In genomic region chrX:142977128-142977914, GRCh38 we compare ENCODE assay signal across 9 cellular contexts. TPM values are rescaled to one million over a fixed set of nuclear protein-coding genes. Genes with fewer than 3 reads are reported as not detected.
DNase-seq lines count a peak whose midpoint lies in the region; ATAC-seq and TF ChIP-seq lines count a peak whose summit lies in the region.
"Had no signal": no experiment of that assay in that cellular context is flagged by ENCODE, and none has a peak within 500 bp of the region (broad histone marks: within the 10 kb centered on the region; RNA-seq: fewer than 3 reads in every experiment).

No MANE protein-coding gene starts in this region.

- no peak overlapping the region for H3K4me3 Mint-ChIP-seq in type B pancreatic cell
- H3K4me3 Mint-ChIP-seq in activated naive CD4-positive, alpha-beta T cell treated with anti-CD3 and anti-CD28 coated beads, Interleukin-2, amount 10 ng/mL, durations not matched to agents 7 days and 5 days: no peak overlapping the region
- H3K4me3 Mint-ChIP-seq: activated CD4-positive, alpha-beta memory T cell treated with anti-CD3 and anti-CD28 coated beads for 36 hours had no signal

- no peaks in the 10 kb centered on the region for H3K9me3 Mint-ChIP-seq in type B pancreatic cell
- H3K9me3 Mint-ChIP-seq in activated naive CD4-positive, alpha-beta T cell treated with anti-CD3 and anti-CD28 coated beads, Interleukin-2, amount 10 ng/mL, durations not matched to agents 7 days and 5 days: peaks cover 3% of the 10 kb centered on the region
- H3K9me3 Mint-ChIP-seq: activated CD4-positive, alpha-beta memory T cell treated with anti-CD3 and anti-CD28 coated beads for 36 hours had no signal

- TF ChIP-seq CTCF in GM10266 (IDR thresholded peaks at IDR 0.05; ENCODE audit: control insufficient read depth, insufficient read depth, low read depth, missing control alignments): no peak
- TF ChIP-seq CTCF in type B pancreatic cell (conservative IDR thresholded peaks at IDR 0.05): no peak

- H3K27me3 Mint-ChIP-seq in type B pancreatic cell: no peaks in the 10 kb centered on the region
- H3K27me3 Mint-ChIP-seq in activated naive CD4-positive, alpha-beta T cell treated with anti-CD3 and anti-CD28 coated beads, Interleukin-2, amount 10 ng/mL, durations not matched to agents 7 days and 5 days: no peaks in the 10 kb centered on the region
- H3K27me3 Mint-ChIP-seq: activated CD4-positive, alpha-beta memory T cell treated with anti-CD3 and anti-CD28 coated beads for 36 hours had no signal

- no peaks in the 10 kb centered on the region for H3K36me3 Mint-ChIP-seq in type B pancreatic cell
- H3K36me3 Mint-ChIP-seq in activated naive CD4-positive, alpha-beta T cell treated with anti-CD3 and anti-CD28 coated beads, Interleukin-2, amount 10 ng/mL, durations not matched to agents 7 days and 5 days: no peaks in the 10 kb centered on the region
- H3K36me3 Mint-ChIP-seq: activated CD4-positive, alpha-beta memory T cell treated with anti-CD3 and anti-CD28 coated beads for 36 hours had no signal

- no peaks in the 10 kb centered on the region for H3K4me1 Mint-ChIP-seq in type B pancreatic cell (ENCODE audit: unreplicated experiment)
- H3K4me1 Mint-ChIP-seq in activated naive CD4-positive, alpha-beta T cell treated with anti-CD3 and anti-CD28 coated beads, Interleukin-2, amount 10 ng/mL, durations not matched to agents 7 days and 5 days: no peaks in the 10 kb centered on the region

- ATAC-seq in GM19397 (IDR thresholded peaks at IDR 0.05; ENCODE audit: unreplicated experiment): peak; percentile 88
- peak; percentile 94 for ATAC-seq in HG02938 (IDR thresholded peaks at IDR 0.05; ENCODE audit: unreplicated experiment)

- no peak overlapping the region for H3K27ac Mint-ChIP-seq in type B pancreatic cell
- H3K27ac Mint-ChIP-seq in activated naive CD4-positive, alpha-beta T cell treated with anti-CD3 and anti-CD28 coated beads, Interleukin-2, amount 10 ng/mL, durations not matched to agents 7 days and 5 days: no peak overlapping the region
- H3K27ac Mint-ChIP-seq: activated CD4-positive, alpha-beta memory T cell treated with anti-CD3 and anti-CD28 coated beads for 36 hours had no signal

- DNase-seq in GM10266 (ENCODE audit: extremely low spot score) (peak; percentile 26), Kasumi-1 (lab: John Stamatoyannopoulos, UW) (peak; percentile 16 to 32), type B pancreatic cell (ENCODE audit: extremely low spot score, unreplicated experiment) (no peak), GM03348 (ENCODE audit: low spot score) (no peak), NCI-H1092 treated with DMSO at 0.1 percent for 48 hours (lab: John Stamatoyannopoulos, UW) (no peak)
- no peak for DNase-seq in activated naive CD4-positive, alpha-beta T cell treated with anti-CD3 and anti-CD28 coated beads, Interleukin-2, amount 10 ng/mL, durations not matched to agents 7 days and 5 days
- DNase-seq: activated CD4-positive, alpha-beta memory T cell treated with anti-CD3 and anti-CD28 coated beads for 36 hours had no signal

- CTCF ChIA-PET in activated naive CD4-positive, alpha-beta T cell treated with anti-CD3 and anti-CD28 coated beads, Interleukin-2, amount 10 ng/mL, durations not matched to agents 7 days and 5 days (lab: Charles Lee): no interaction called here

RNA-seq across cellular contexts. Expression of gene SPANXN4, which starts 48.4 kb away (rescaled TPM):
- not detected in 2 replicates for total RNA-seq in type B pancreatic cell (ENCODE audit: low replicate concordance)
- total RNA-seq: activated CD4-positive, alpha-beta memory T cell treated with anti-CD3 and anti-CD28 coated beads for 36 hours had no signal

Comparison
In these comparisons a context has a peak if more than half of its experiments do, and no peak if none do; other contexts are left out.
1. DNase-seq: peak in GM10266 (single experiment) and Kasumi-1 (2 of 2); none in type B pancreatic cell (single experiment), activated naive CD4-positive, alpha-beta T cell treated with anti-CD3 and anti-CD28 coated beads, Interleukin-2, amount 10 ng/mL, durations not matched to agents 7 days and 5 days (single experiment), GM03348 (single experiment) and NCI-H1092 treated with DMSO at 0.1 percent for 48 hours (single experiment).